ENCODE assay signal across 8 cellular contexts in genomic region chr12:102479099-102479887, GRCh38. TPM values are rescaled to one million over a fixed set of nuclear protein-coding genes. Genes with fewer than 3 reads are reported as not detected.
DNase-seq lines count a peak whose midpoint lies in the region; ATAC-seq lines count a peak whose summit lies in the region.

No MANE protein-coding gene starts in this region.

- no peak overlapping the region for H3K9ac ChIP-seq in BLaER1

- no peaks in the 10 kb centered on the region for H4K20me1 ChIP-seq in BLaER1

- H3K36me3 ChIP-seq in BLaER1: no peaks in the 10 kb centered on the region

- H3K27me3 ChIP-seq in BLaER1: no peaks in the 10 kb centered on the region

- no peak overlapping the region for H3K4me3 ChIP-seq in BLaER1

- peak; percentile 12 for ATAC-seq in GM19351 (IDR thresholded peaks at IDR 0.05; ENCODE audit: unreplicated experiment)
- ATAC-seq in HG03196 (IDR thresholded peaks at IDR 0.05; ENCODE audit: unreplicated experiment): peak; percentile 29

- peaks cover 35% of the 10 kb centered on the region for H3K4me1 ChIP-seq in BLaER1

- H3K27ac ChIP-seq in BLaER1: no peak overlapping the region

- H3K4me2 ChIP-seq in BLaER1: peak overlapping the region; percentile 47; the same call in 1 of the 2 replicates

- no peaks in the 10 kb centered on the region for H3K9me3 ChIP-seq in BLaER1

- DNase-seq in astrocyte of the hippocampus (ENCODE audit: low read depth, low spot score) (peak; percentile 23), occipital lobe (lab: John Stamatoyannopoulos, UW) (peak; percentile 5), LoVo (ENCODE audit: low spot score) (no peak), NCI-H1436 (lab: John Stamatoyannopoulos, UW) (no peak), HuH-7 (ENCODE audit: low spot score) (no peak)

RNA-seq across cellular contexts. Expression of gene IGF1, which starts 1.1 kb away (rescaled TPM):
- total RNA-seq in occipital lobe: 5.5 TPM

Comparison
In these comparisons a context has a peak if more than half of its experiments do, and no peak if none do; other contexts are left out.
1. DNase-seq: peak in astrocyte of the hippocampus (single experiment) and occipital lobe (single experiment); none in LoVo (single experiment), NCI-H1436 (single experiment) and HuH-7 (single experiment).